8 cellular contexts compared by ENCODE assay signal in genomic region chr19:12092065-12092867, GRCh38. TPM values are rescaled to one million over a fixed set of nuclear protein-coding genes. Genes with fewer than 3 reads are reported as not detected.
A peak's percentile ranks its signal among the peaks of the same experiment; 100 is the strongest.
DNase-seq lines count a peak whose midpoint lies in the region; FAIRE-seq and TF ChIP-seq lines count a peak whose summit lies in the region.

No MANE protein-coding gene starts in this region.

- no peak overlapping the region for H3K23ac ChIP-seq in H1 (ENCODE audit: insufficient read length)

- H2AFZ ChIP-seq in H1 (ENCODE audit: low read length), result no peak overlapping the region

- peak; percentile 91 for DNase-seq in GM13977 (ENCODE audit: low spot score)
- DNase-seq in M059J (ENCODE audit: low read depth), result peak; percentile 86
- peak; percentile 84 for DNase-seq in activated CD4-positive, alpha-beta memory T cell treated with anti-CD3 and anti-CD28 coated beads for 36 hours
- DNase-seq in H1 (ENCODE audit: low read depth in 1 of 2, low spot score in 2 of 2), result peak; percentile 81 to 93
- peak; percentile 84 for DNase-seq in medulla oblongata (ENCODE audit: extremely low spot score)
- DNase-seq in stimulated activated CD4-positive, alpha-beta T cell treated with anti-CD3 and anti-CD28 coated beads, Interleukin-4, amount 100 ng/mL, for 48 hours (ENCODE audit: low read depth in 2 of 2), result peak; percentile 71 to 72
- DNase-seq in HuH-7 (ENCODE audit: low spot score), result no peak
- no peak for DNase-seq in SHP77 treated with DMSO at 0.1 percent for 48 hours (lab: John Stamatoyannopoulos, UW)

- H4K8ac ChIP-seq in H1 (ENCODE audit: extremely low read depth, insufficient read depth, low read length), result peak overlapping the region; percentile 99; the same call in 1 of the 2 replicates

- CTCF ChIA-PET in activated CD4-positive, alpha-beta memory T cell treated with anti-CD3 and anti-CD28 coated beads for 36 hours (lab: Charles Lee), result interaction anchor here (1.1 to 5.6 kb wide), 5 partner anchors 33 to 168 kb away, joined by 3 to 106 read pairs (median 39); partner anchors contain the start of gene ZNF20
- CTCF ChIA-PET in H1 (lab: Charles Lee; ENCODE audit: partially characterized antibody), result interaction anchor here (0.7 to 3.5 kb wide), 16 partner anchors 9 to 255 kb away, joined by 3 to 28 read pairs (median 4); partner anchors contain the start of gene ZNF20

- H3K9ac ChIP-seq in H1 (replicated peaks in 1 of 4; ENCODE audit: extremely low read depth in 1 of 4, low read depth in 3 of 4, low read length in 3 of 4), result peak overlapping the region; percentile 89 to 94 (median 91)

- peaks cover 3% of the 10 kb centered on the region; the same call in 1 of the 2 replicates for H3K79me1 ChIP-seq in H1 (ENCODE audit: low read depth, low read length)

- 2% methylated on average over 53 of the region's 53 CpGs; no CpG with 5 or more reads in 1 of the 2 experiments for WGBS in H1 (ENCODE audit: extremely low coverage in 1 of 2, insufficient coverage in 1 of 2, insufficient read length in 1 of 2, insufficient replicate concordance in 2 of 2, low coverage in 1 of 2, low lambda C conversion rate in 2 of 2, missing lambda C conversion rate in 1 of 2), 2 experiments

- no peak overlapping the region for H3K27ac Mint-ChIP-seq in activated CD4-positive, alpha-beta memory T cell treated with anti-CD3 and anti-CD28 coated beads for 36 hours

- TF ChIP-seq EP300 in H1 (IDR thresholded peaks at IDR 0.05; ENCODE audit: borderline replicate concordance in 1 of 2, low read depth in 2 of 2, low read length in 2 of 2), result no peak

- no peaks in the 10 kb centered on the region for H3K9me3 Mint-ChIP-seq in activated CD4-positive, alpha-beta memory T cell treated with anti-CD3 and anti-CD28 coated beads for 36 hours

- H3K4me3 Mint-ChIP-seq in activated CD4-positive, alpha-beta memory T cell treated with anti-CD3 and anti-CD28 coated beads for 36 hours, result peak overlapping the region; percentile 80

- no peaks in the 10 kb centered on the region for H3K27me3 ChIP-seq in H1 (replicated peaks in 1 of 4; ENCODE audit: control insufficient read depth in 3 of 4, extremely low read depth in 1 of 4, insufficient read depth in 3 of 4, low read length in 3 of 4)

- H2BK20ac ChIP-seq in H1 (ENCODE audit: low read length), result no peak overlapping the region

- no peak for TF ChIP-seq CTCF in GM13977 (IDR thresholded peaks at IDR 0.05; ENCODE audit: extremely low read depth, insufficient read depth, missing control alignments)
- no peak for TF ChIP-seq CTCF in H1 (IDR thresholded peaks at IDR 0.05; ENCODE audit: control extremely low read depth in 1 of 3, insufficient read depth in 1 of 3, low read depth in 1 of 3, low read length in 3 of 3)

- no peaks in the 10 kb centered on the region for H4K20me1 ChIP-seq in H1 (replicated peaks in 1 of 2; ENCODE audit: control insufficient read depth in 1 of 2, insufficient read depth in 2 of 2, low read length in 2 of 2)

- H3K79me2 ChIP-seq in H1 (ENCODE audit: control insufficient read depth in 1 of 2, insufficient read depth in 2 of 2, low read length in 2 of 2), result peaks cover 0 to 40% of the 10 kb centered on the region in 2 experiments; a peak in 3 of 4 replicates

- H3K36me3 ChIP-seq in H1 (ENCODE audit: control insufficient read depth in 2 of 4, insufficient read depth in 4 of 4, low read length in 3 of 4), result peaks cover 2 to 27% (median 14%) of the 10 kb centered on the region in 4 experiments; a peak in 5 of 8 replicates

- H3K4me1 ChIP-seq in H1 (replicated peaks in 1 of 4; ENCODE audit: control insufficient read depth in 3 of 4, insufficient read depth in 4 of 4, low read length in 3 of 4), result no peaks in the 10 kb centered on the region; a peak in 1 of 7 replicates

- H2AK5ac ChIP-seq in H1 (ENCODE audit: low read depth, low read length), result no peak overlapping the region

- H3K18ac ChIP-seq in H1 (ENCODE audit: extremely low read depth, low read length), result peak overlapping the region; percentile 99

- POLR2A ChIA-PET in activated CD4-positive, alpha-beta memory T cell treated with anti-CD3 and anti-CD28 coated beads for 36 hours (lab: Charles Lee), result interaction anchor here (1.0 to 1.3 kb wide), 2 partner anchors 25 to 48 kb away, joined by 3 read pairs; partner anchors contain the start of gene ZNF20
- POLR2A ChIA-PET in H1 (lab: Charles Lee; ENCODE audit: partially characterized antibody), result interaction anchor here (0.7 to 4.8 kb wide), 12 partner anchors 11 to 556 kb away, joined by 3 to 24 read pairs (median 8); partner anchors contain the start of genes ZNF20, ZNF844 and ZNF878

- peak; percentile 74 to 95 for TF ChIP-seq POLR2A in H1 (IDR thresholded peaks at IDR 0.05; ENCODE audit: control extremely low read depth in 1 of 2, low read depth in 2 of 2, low read length in 2 of 2)

- H3K36me3 Mint-ChIP-seq in activated CD4-positive, alpha-beta memory T cell treated with anti-CD3 and anti-CD28 coated beads for 36 hours, result peaks cover 4% of the 10 kb centered on the region

- 0 out of 2 replicates have a peak, but pooled peaks cover 2% of the 10 kb centered on the region for H3K23me2 ChIP-seq in H1 (ENCODE audit: low read depth, low read length)

- H3K27ac ChIP-seq in H1 (ENCODE audit: low read depth, low read length), result peak overlapping the region; percentile 90

- no peak for TF ChIP-seq RAD21 in H1 (IDR thresholded peaks at IDR 0.05 in 1 of 2, conservative IDR thresholded peaks at IDR 0.05 in 1 of 2; ENCODE audit: low read depth in 2 of 2, low read length in 2 of 2)

- peaks cover 14% of the 10 kb centered on the region for H3K27me3 Mint-ChIP-seq in activated CD4-positive, alpha-beta memory T cell treated with anti-CD3 and anti-CD28 coated beads for 36 hours

- peak overlapping the region; percentile 96; the same call in 1 of the 2 replicates for H2BK12ac ChIP-seq in H1 (ENCODE audit: low read depth, low read length)

- peak overlapping the region; percentile 79 to 90 for H3K4me2 ChIP-seq in H1 (ENCODE audit: insufficient read depth in 1 of 2, low read depth in 2 of 2, low read length in 2 of 2)

- H3K4me3 ChIP-seq in H1 (ENCODE audit: extremely low read depth in 1 of 4, insufficient read depth in 2 of 4, low read depth in 3 of 4, low read length in 4 of 4), result peak overlapping the region; percentile 62 to 93 (median 76)

- peaks cover 11% of the 10 kb centered on the region for H3K4me1 Mint-ChIP-seq in activated CD4-positive, alpha-beta memory T cell treated with anti-CD3 and anti-CD28 coated beads for 36 hours (ENCODE audit: low read depth)

- intact Hi-C loops in activated CD4-positive, alpha-beta memory T cell treated with anti-CD3 and anti-CD28 coated beads for 36 hours (cut with micrococcal nuclease), result no loop called here

- in situ Hi-C loops in GM13977 (cut with MboI; ENCODE audit: low pct_unique_long_range_greater_than_20kb, low sequenced_read_pairs, unreplicated experiment), result no loop called here

- no peak for FAIRE-seq in H1 (lab: Jason Lieb, UNC)

- no peak overlapping the region for H2BK120ac ChIP-seq in H1 (replicated peaks; ENCODE audit: low read depth, low read length)

- H4K5ac ChIP-seq in H1 (ENCODE audit: insufficient read length, low read depth, low read length), result peak overlapping the region; percentile 96

- no peak overlapping the region for H2BK15ac ChIP-seq in H1 (ENCODE audit: low read length)

- H3K4ac ChIP-seq in H1 (replicated peaks; ENCODE audit: insufficient read length, low read depth, low read length), result no peak overlapping the region

- peak overlapping the region; percentile 8 for H4K91ac ChIP-seq in H1 (replicated peaks; ENCODE audit: insufficient read length, low read length)

- peak overlapping the region; percentile 91 for H2BK5ac ChIP-seq in H1 (ENCODE audit: low read depth, low read length)

- no peak overlapping the region for H3K14ac ChIP-seq in H1 (ENCODE audit: insufficient read length)

- peaks cover 0 to 7% of the 10 kb centered on the region in 2 experiments; a peak in 1 of 4 replicates for H3K9me3 ChIP-seq in H1 (ENCODE audit: insufficient read depth in 2 of 2, low read depth in 1 of 2, low read length in 1 of 2)

- H3K56ac ChIP-seq in H1 (replicated peaks; ENCODE audit: insufficient read length, low read depth, low read length), result peak overlapping the region; percentile 18

RNA-seq across cellular contexts. Expression of gene ZNF844, which starts 27.7 kb away (rescaled TPM):
- total RNA-seq in M059J (2014; rRNA removed; shearing (Covaris generic)), result 2.5 and 3.9 TPM in 2 replicates
- total RNA-seq in activated CD4-positive, alpha-beta memory T cell treated with anti-CD3 and anti-CD28 coated beads for 36 hours, result 1 to 10 TPM; 2.5 TPM
- 9.4 and 9.8 TPM in 2 replicates for total RNA-seq in H1 (2021; fragmentation: NEBNext Ultra II Directional; extraction: Animal tissue kit (Norgen Biotek cat#: 25700))
- 2.7 and 3.1 TPM in 2 replicates for polyA plus RNA-seq in H1 (2011; rRNA removed)
- polyA plus RNA-seq in H1 (2011; cell fraction: cytosol; rRNA removed), result 3.2 TPM
- 3.8 TPM for polyA plus RNA-seq in H1 (2011; cell fraction: nucleus; rRNA removed)
- polyA plus RNA-seq in H1 (2012, experiment 1 of 2), result 2.8 to 4.3 TPM (median 3.3 TPM) in 4 replicates
- 0.63 TPM for polyA plus RNA-seq in H1 (2012, experiment 2 of 2)
- polyA plus RNA-seq in H1 (2013, experiment 1 of 2), result 2.5 TPM
- 2.7 TPM for polyA plus RNA-seq in H1 (2013, experiment 2 of 2)
- polyA minus RNA-seq in H1 (2011; rRNA and poly(A)+ RNA removed), result 9.3 and 12.2 TPM in 2 replicates
- 8.6 TPM for polyA minus RNA-seq in H1 (2011; cell fraction: cytosol; rRNA and poly(A)+ RNA removed)
- 17.9 TPM for polyA minus RNA-seq in H1 (2011; cell fraction: nucleus; rRNA and poly(A)+ RNA removed)

RNA-seq across cellular contexts. Expression of gene ZNF878, which starts 39.5 kb away (rescaled TPM):
- total RNA-seq in M059J (2014; rRNA removed; shearing (Covaris generic)), result 0.74 and 1.1 TPM in 2 replicates
- total RNA-seq in activated CD4-positive, alpha-beta memory T cell treated with anti-CD3 and anti-CD28 coated beads for 36 hours, result under 1 TPM; 0.57 to 0.80 TPM
- 9.1 and 9.5 TPM in 2 replicates for total RNA-seq in H1 (2021; fragmentation: NEBNext Ultra II Directional; extraction: Animal tissue kit (Norgen Biotek cat#: 25700))
- polyA plus RNA-seq in H1 (2011; rRNA removed), result 0.57 and 0.91 TPM in 2 replicates
- polyA plus RNA-seq in H1 (2011; cell fraction: cytosol; rRNA removed), result 1.3 TPM
- polyA plus RNA-seq in H1 (2011; cell fraction: nucleus; rRNA removed), result 0.68 TPM
- 2.5 to 4.8 TPM (median 3.5 TPM) in 4 replicates for polyA plus RNA-seq in H1 (2012, experiment 1 of 2)
- 0.52 TPM for polyA plus RNA-seq in H1 (2012, experiment 2 of 2)
- 4.2 TPM for polyA plus RNA-seq in H1 (2013, experiment 1 of 2)
- polyA plus RNA-seq in H1 (2013, experiment 2 of 2), result 3.8 TPM
- 3.8 and 5.7 TPM in 2 replicates for polyA minus RNA-seq in H1 (2011; rRNA and poly(A)+ RNA removed)
- polyA minus RNA-seq in H1 (2011; cell fraction: cytosol; rRNA and poly(A)+ RNA removed), result 3.4 TPM
- polyA minus RNA-seq in H1 (2011; cell fraction: nucleus; rRNA and poly(A)+ RNA removed), result 8.4 TPM

RNA-seq across cellular contexts. Expression of gene ZNF20, which starts 47.9 kb away (rescaled TPM):
- 1.6 and 12.0 TPM in 2 replicates for total RNA-seq in M059J (2014; rRNA removed; shearing (Covaris generic))
- 1 to 10 TPM; 1.5 to 2.7 TPM for total RNA-seq in activated CD4-positive, alpha-beta memory T cell treated with anti-CD3 and anti-CD28 coated beads for 36 hours
- total RNA-seq in H1 (2021; fragmentation: NEBNext Ultra II Directional; extraction: Animal tissue kit (Norgen Biotek cat#: 25700)), result 7.4 and 9.0 TPM in 2 replicates
- polyA plus RNA-seq in H1 (2011; rRNA removed), result 0.75 and 1.6 TPM in 2 replicates
- polyA plus RNA-seq in H1 (2011; cell fraction: cytosol; rRNA removed), result 2.0 TPM
- polyA plus RNA-seq in H1 (2011; cell fraction: nucleus; rRNA removed), result 2.7 TPM
- 5.4 to 7.6 TPM (median 6.3 TPM) in 4 replicates for polyA plus RNA-seq in H1 (2012, experiment 1 of 2)
- polyA plus RNA-seq in H1 (2012, experiment 2 of 2), result 1.1 TPM
- 4.7 TPM for polyA plus RNA-seq in H1 (2013, experiment 1 of 2)
- 5.3 TPM for polyA plus RNA-seq in H1 (2013, experiment 2 of 2)
- polyA minus RNA-seq in H1 (2011; rRNA and poly(A)+ RNA removed), result 5.7 and 8.0 TPM in 2 replicates
- polyA minus RNA-seq in H1 (2011; cell fraction: cytosol; rRNA and poly(A)+ RNA removed), result 6.0 TPM
- 15.9 TPM for polyA minus RNA-seq in H1 (2011; cell fraction: nucleus; rRNA and poly(A)+ RNA removed)

RNA-seq across cellular contexts. Expression of gene ZNF433, which starts 56.8 kb away (rescaled TPM):
- total RNA-seq in M059J (2014; rRNA removed; shearing (Covaris generic)), result 3.4 and 7.4 TPM in 2 replicates
- under 1 TPM; 0.27 to 0.33 TPM for total RNA-seq in activated CD4-positive, alpha-beta memory T cell treated with anti-CD3 and anti-CD28 coated beads for 36 hours
- 1.4 and 1.8 TPM in 2 replicates for total RNA-seq in H1 (2021; fragmentation: NEBNext Ultra II Directional; extraction: Animal tissue kit (Norgen Biotek cat#: 25700))
- polyA plus RNA-seq in H1 (2011; rRNA removed), result 0.68 and 0.71 TPM in 2 replicates
- 1.3 TPM for polyA plus RNA-seq in H1 (2011; cell fraction: cytosol; rRNA removed)
- polyA plus RNA-seq in H1 (2011; cell fraction: nucleus; rRNA removed), result 0.88 TPM
- 1.4 to 3.1 TPM (median 2.2 TPM) in 4 replicates for polyA plus RNA-seq in H1 (2012, experiment 1 of 2)
- 0.58 TPM for polyA plus RNA-seq in H1 (2012, experiment 2 of 2)
- polyA plus RNA-seq in H1 (2013, experiment 1 of 2), result 0.47 TPM
- polyA plus RNA-seq in H1 (2013, experiment 2 of 2), result 0.57 TPM
- 1.0 and 1.5 TPM in 2 replicates for polyA minus RNA-seq in H1 (2011; rRNA and poly(A)+ RNA removed)
- polyA minus RNA-seq in H1 (2011; cell fraction: cytosol; rRNA and poly(A)+ RNA removed), result 0.81 TPM
- 3.1 TPM for polyA minus RNA-seq in H1 (2011; cell fraction: nucleus; rRNA and poly(A)+ RNA removed)

Comparison
In these comparisons a context has a peak if more than half of its experiments do, and no peak if none do; other contexts are left out.
1. DNase-seq: peak in GM13977 (single experiment), M059J (single experiment), activated CD4-positive, alpha-beta memory T cell treated with anti-CD3 and anti-CD28 coated beads for 36 hours (single experiment), H1 (2 of 2), medulla oblongata (single experiment) and stimulated activated CD4-positive, alpha-beta T cell treated with anti-CD3 and anti-CD28 coated beads, Interleukin-4, amount 100 ng/mL, for 48 hours (2 of 2); none in HuH-7 (single experiment) and SHP77 treated with DMSO at 0.1 percent for 48 hours (single experiment).